ENCODE assay signal across 20 cellular contexts in the genomic region with DNA sequence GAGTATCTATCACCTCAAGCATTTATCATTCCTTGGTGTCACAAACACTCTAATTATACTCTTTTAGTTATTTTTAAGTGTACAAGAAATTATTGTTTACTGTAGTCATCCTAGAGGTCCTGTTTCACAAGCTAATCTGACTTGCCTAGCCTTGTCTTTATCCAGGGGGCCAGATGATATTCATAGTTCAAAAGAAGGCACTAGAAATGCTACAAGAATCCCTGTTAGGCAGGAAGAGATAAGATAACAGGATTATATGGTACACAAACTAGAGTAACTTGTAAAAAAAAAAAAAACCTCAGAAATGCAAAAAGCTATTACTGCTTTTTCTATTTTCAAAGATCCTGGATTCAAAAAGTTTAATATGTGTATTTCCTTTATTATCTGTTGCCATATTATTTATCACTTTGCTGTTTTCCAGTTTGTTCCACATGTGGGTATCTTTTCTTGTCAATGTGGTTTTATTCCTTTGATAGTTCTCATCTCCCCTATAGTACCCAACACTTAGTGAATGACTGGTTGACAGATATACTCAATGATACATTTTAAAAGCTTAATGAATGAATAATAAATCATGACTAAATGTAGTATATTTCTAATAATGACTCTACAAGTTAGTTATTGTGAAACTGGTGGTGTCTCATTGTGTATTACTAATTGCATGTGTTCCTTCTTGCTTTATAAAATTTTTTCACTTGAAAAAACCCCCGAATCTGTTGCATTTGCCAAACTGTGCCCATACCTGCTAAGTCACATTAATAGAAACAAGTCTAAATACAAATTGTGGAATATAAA.
"Had no signal": no experiment of that assay in that cellular context is flagged by ENCODE, and none has a peak within 500 bp of the region (broad histone marks: within the 10 kb centered on the region; RNA-seq: fewer than 3 reads in every experiment).

No MANE protein-coding gene starts in this region.

- H3K4me1 ChIP-seq: left lung, tibial nerve had no signal

- ATAC-seq: left lung; stimulated activated naive CD8-positive, alpha-beta T cell treated with anti-CD3 and anti-CD28 coated beads, Interleukin-15, Interleukin-2, amounts not matched to agents 100 U/mL and 50 U/mL, for 24 hours had no signal

- H3K27ac ChIP-seq: epithelial cell of prostate, left lung, tibial nerve had no signal

- H3K4me1 Mint-ChIP-seq: activated naive CD8-positive, alpha-beta T cell treated with anti-CD3 and anti-CD28 coated beads for 36 hours had no signal

- H3K36me3 Mint-ChIP-seq: activated naive CD8-positive, alpha-beta T cell treated with anti-CD3 and anti-CD28 coated beads for 36 hours; brain had no signal

- H3K9me3 ChIP-seq: left lung, tibial nerve had no signal

- H3K4me3 ChIP-seq: left lung, tibial nerve had no signal

- H3K36me3 ChIP-seq: left lung, tibial nerve had no signal

- H3K27me3 Mint-ChIP-seq: activated naive CD8-positive, alpha-beta T cell treated with anti-CD3 and anti-CD28 coated beads for 36 hours; brain had no signal

- H3K4me3 Mint-ChIP-seq: activated naive CD8-positive, alpha-beta T cell treated with anti-CD3 and anti-CD28 coated beads for 36 hours; brain; nephron progenitor cell had no signal

- H3K27ac Mint-ChIP-seq: activated naive CD8-positive, alpha-beta T cell treated with anti-CD3 and anti-CD28 coated beads for 36 hours had no signal

- H3K27me3 ChIP-seq: tibial nerve had no signal

- H3K9me3 Mint-ChIP-seq: activated naive CD8-positive, alpha-beta T cell treated with anti-CD3 and anti-CD28 coated beads for 36 hours; brain; nephron progenitor cell had no signal

- FAIRE-seq: TTC549, urothelium cell line had no signal

- DNase-seq: activated CD4-positive, alpha-beta T cell treated with anti-CD3 and anti-CD28 coated beads, Interleukin-2, amount 50 U/mL, for 1 hour; activated CD4-positive, CD25-positive, alpha-beta regulatory T cell treated with anti-CD3 and anti-CD28 coated beads, Interleukin-2, amount 50 U/mL, for 72 hours; activated naive CD8-positive, alpha-beta T cell treated with anti-CD3 and anti-CD28 coated beads for 36 hours; cerebellar nuclear complex; dermis blood vessel endothelial cell; effector memory CD4-positive, alpha-beta T cell; foreskin melanocyte; hypothalamus; left lung; midbrain; nephron progenitor cell; nucleus accumbens; stimulated activated naive CD8-positive, alpha-beta T cell treated with anti-CD3 and anti-CD28 coated beads, Interleukin-15, Interleukin-2, amounts not matched to agents 100 U/mL and 50 U/mL, for 24 hours; substantia nigra; T-helper 2 cell had no signal
